8 cellular contexts compared by ENCODE assay signal in the genomic region with DNA sequence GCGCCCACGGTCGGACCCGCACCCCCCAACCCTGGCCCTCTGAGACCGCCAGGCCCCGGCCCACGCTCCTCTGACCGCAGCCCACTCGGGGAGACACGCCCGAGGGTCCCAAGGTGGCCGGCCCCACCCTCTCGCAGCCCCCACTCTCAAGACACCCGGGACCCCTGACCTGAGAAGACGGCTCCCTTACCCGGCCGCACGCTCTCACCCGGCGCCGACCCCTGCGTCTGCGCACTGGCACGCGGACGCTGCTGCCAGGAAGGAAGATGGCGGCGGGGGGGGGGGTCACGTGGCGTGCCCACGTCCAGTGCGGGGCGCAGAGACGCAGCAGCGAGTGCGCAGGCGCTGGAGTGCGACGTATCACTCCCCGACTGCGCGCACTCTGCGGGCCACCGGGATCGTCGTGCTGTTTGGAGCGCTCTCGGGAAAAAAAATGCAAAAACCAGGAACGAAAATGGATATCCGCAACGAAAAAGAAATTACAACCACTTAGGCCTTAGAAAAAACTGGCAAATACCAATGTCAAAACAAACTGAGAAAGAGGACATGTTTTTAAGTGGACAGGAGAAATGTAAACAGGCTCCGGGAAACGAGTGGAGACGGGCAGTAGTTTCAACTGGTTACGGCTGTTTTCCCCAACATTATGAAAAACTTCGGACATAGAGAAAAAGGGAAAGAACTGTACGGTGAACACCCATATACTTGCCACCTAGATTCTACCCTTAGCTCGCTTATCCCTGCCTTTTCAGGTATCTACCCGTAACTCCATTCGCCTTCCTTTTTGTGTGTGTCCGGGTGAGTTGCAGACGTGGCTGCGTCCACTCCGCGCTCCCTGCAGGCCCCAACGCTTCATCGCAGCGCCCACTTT. TPM values are rescaled to one million over a fixed set of nuclear protein-coding genes. Genes with fewer than 3 reads are reported as not detected.
DNase-seq lines count a peak whose midpoint lies in the region; ATAC-seq lines count a peak whose summit lies in the region.

A gene (minus strand): TSS at position 236 of the 868 bp plus-strand sequence. CDS start 902 bp downstream, outside the sequence.

- peaks cover 0 to 2% of the 10 kb centered on the region in 2 donors for H3K27me3 Mint-ChIP-seq in CD8-positive, alpha-beta memory T cell
- no peaks in the 10 kb centered on the region for H3K27me3 Mint-ChIP-seq in effector memory CD8-positive, alpha-beta T cell

- peaks cover 3 to 72% (median 16%) of the 10 kb centered on the region in 3 donors for H3K36me3 Mint-ChIP-seq in CD8-positive, alpha-beta memory T cell
- peaks cover 68% of the 10 kb centered on the region for H3K36me3 Mint-ChIP-seq in effector memory CD8-positive, alpha-beta T cell (ENCODE audit: insufficient read depth)

- H3K36me3 ChIP-seq in CD8-positive, alpha-beta memory T cell (ENCODE audit: insufficient read depth, low read length), result peaks cover 31% of the 10 kb centered on the region
- H3K36me3 ChIP-seq in HUES6 (ENCODE audit: control insufficient read depth, insufficient read depth, low read length) (peaks cover 49% of the 10 kb centered on the region), NT2/D1 (ENCODE audit: insufficient read depth, insufficient read length, low read length) (peaks cover 61% of the 10 kb centered on the region)

- H3K27me3 ChIP-seq in CD8-positive, alpha-beta memory T cell (ENCODE audit: insufficient read depth, low read length, poor library complexity, severe bottlenecking), result no peaks in the 10 kb centered on the region
- H3K27me3 ChIP-seq in HUES6 (ENCODE audit: control insufficient read depth, insufficient read depth, low read length) (no peaks in the 10 kb centered on the region), NT2/D1 (ENCODE audit: insufficient read depth, insufficient read length) (no peaks in the 10 kb centered on the region)

- H3K9me3 Mint-ChIP-seq in CD8-positive, alpha-beta memory T cell, result no peaks in the 10 kb centered on the region
- H3K9me3 Mint-ChIP-seq in effector memory CD8-positive, alpha-beta T cell, result no peaks in the 10 kb centered on the region

- peak within 1 kb of the TSS; percentile 93 for H3K4me3 ChIP-seq in CD8-positive, alpha-beta memory T cell (ENCODE audit: low read length)
- H3K4me3 ChIP-seq in HUES6 (ENCODE audit: low read depth, low read length) (peak within 1 kb of the TSS; percentile 98), NT2/D1 (ENCODE audit: insufficient read length, low read depth) (peak within 1 kb of the TSS; percentile 94)

- peak; percentile 83 to 94 (median 89) for DNase-seq in CD8-positive, alpha-beta memory T cell
- DNase-seq in NT2/D1 (ENCODE audit: low read depth, low spot score) (peak; percentile 81), medulla oblongata (ENCODE audit: extremely low spot score) (peak; percentile 89)
- DNase-seq in activated CD8-positive, alpha-beta memory T cell treated with anti-CD3 and anti-CD28 coated beads for 48 hours (ENCODE audit: low read depth in 2 of 3, low spot score in 2 of 3), result peak; percentile 69 to 86 (median 83)
- DNase-seq in effector memory CD8-positive, alpha-beta T cell, result peak; percentile 78 to 85 (median 83)
- peak; percentile 86 to 95 (median 86) for DNase-seq in stimulated activated CD4-positive, alpha-beta T cell treated with anti-CD3 and anti-CD28 coated beads, TNF-alpha, amount 100 ng/mL, for 48 hours (ENCODE audit: low read depth in 3 of 3)

- peak within 1 kb of the TSS; percentile 97 to 100 (median 99) for H3K4me3 Mint-ChIP-seq in CD8-positive, alpha-beta memory T cell
- H3K4me3 Mint-ChIP-seq in effector memory CD8-positive, alpha-beta T cell, result peak within 1 kb of the TSS; percentile 87 to 97

- H3K4me1 Mint-ChIP-seq in CD8-positive, alpha-beta memory T cell, result peaks cover 47 to 81% (median 75%) of the 10 kb centered on the region in 3 donors
- peaks cover 51 to 54% of the 10 kb centered on the region in 2 donors for H3K4me1 Mint-ChIP-seq in effector memory CD8-positive, alpha-beta T cell (ENCODE audit: low read depth in 2 of 2)

- CTCF ChIA-PET in CD8-positive, alpha-beta memory T cell (lab: Charles Lee), result interaction anchor here (1.3 to 1.5 kb wide), 2 partner anchors 7 to 28 kb away, joined by 3 to 4 read pairs; no protein-coding TSS in a partner anchor

- POLR2A ChIA-PET in CD8-positive, alpha-beta memory T cell (lab: Charles Lee), result interaction anchor here (1.5 kb wide), 1 partner anchor 413 kb away, joined by 5 read pairs; no protein-coding TSS in a partner anchor

- H3K9me3 ChIP-seq in CD8-positive, alpha-beta memory T cell (ENCODE audit: low read length), result no peaks in the 10 kb centered on the region
- no peaks in the 10 kb centered on the region for H3K9me3 ChIP-seq in HUES6 (ENCODE audit: control insufficient read depth, insufficient read depth, low read depth, low read length)
- H3K9me3 ChIP-seq in NT2/D1 (ENCODE audit: insufficient read depth, low read length), result no peaks in the 10 kb centered on the region

- H3K27ac ChIP-seq in CD8-positive, alpha-beta memory T cell (ENCODE audit: low read depth, low read length), result peak within 1 kb of the TSS; percentile 90
- H3K27ac ChIP-seq in HUES6 (ENCODE audit: low read depth, low read length), result peak within 1 kb of the TSS; percentile 52; the same call in 1 of the 2 replicates

- H3K4me1 ChIP-seq in CD8-positive, alpha-beta memory T cell (ENCODE audit: insufficient read depth, low read length), result peaks cover 18% of the 10 kb centered on the region
- H3K4me1 ChIP-seq in HUES6 (ENCODE audit: control insufficient read depth, insufficient read depth, low read length), result peaks cover 7% of the 10 kb centered on the region; the same call in 1 of the 2 replicates
- H3K4me1 ChIP-seq in NT2/D1 (ENCODE audit: insufficient read depth, insufficient read length), result peaks cover 11% of the 10 kb centered on the region

- peak within 1 kb of the TSS; percentile 97 to 99 (median 99) for H3K27ac Mint-ChIP-seq in CD8-positive, alpha-beta memory T cell
- peak within 1 kb of the TSS; percentile 95 to 97 for H3K27ac Mint-ChIP-seq in effector memory CD8-positive, alpha-beta T cell

- ATAC-seq in GM21360 (IDR thresholded peaks at IDR 0.05; ENCODE audit: unreplicated experiment), result peak; percentile 53
- ATAC-seq in effector memory CD8-positive, alpha-beta T cell (replicated peaks), result peak; percentile 71

- H3K9ac ChIP-seq in HUES6 (ENCODE audit: low read length) (peak within 1 kb of the TSS; percentile 99), NT2/D1 (ENCODE audit: insufficient read length, low read depth) (peak within 1 kb of the TSS; percentile 87)

RNA-seq across cellular contexts. Expression of the gene that starts here (rescaled TPM):
- total RNA-seq in CD8-positive, alpha-beta memory T cell, result 10 to 100 TPM; 95.4 to 97.3 TPM
- 80.1 TPM for polyA plus RNA-seq in CD8-positive, alpha-beta memory T cell

Comparison
In these comparisons a context has a peak if more than half of its experiments do, and no peak if none do; other contexts are left out.
1. Peak in every context shown above with its lines: DNase-seq, ATAC-seq, H3K4me3 ChIP-seq and H3K27ac ChIP-seq.